Comparison of ENCODE assay signal across 18 cellular contexts in genomic region chr2:189849550-189849949, GRCh38.
DNase-seq lines count a peak whose midpoint lies in the region; ATAC-seq, FAIRE-seq and TF ChIP-seq lines count a peak whose summit lies in the region.
"Had no signal": no experiment of that assay in that cellular context is flagged by ENCODE, and none has a peak within 500 bp of the region (broad histone marks: within the 10 kb centered on the region; RNA-seq: fewer than 3 reads in every experiment).

No MANE protein-coding gene starts in this region.

- H3K9me3 ChIP-seq in MG63 (no peaks in the 10 kb centered on the region), spleen (no peaks in the 10 kb centered on the region)
- H3K9me3 ChIP-seq: HAP-1 had no signal

- H3K27ac ChIP-seq in GM23338 (ENCODE audit: low read depth): no peak overlapping the region
- H3K27ac ChIP-seq in spleen: no peak overlapping the region
- H3K27ac ChIP-seq: C4-2B had no signal

- no peak overlapping the region for H2AFZ ChIP-seq in GM23338

- H3K36me3 ChIP-seq in GM23338 (ENCODE audit: insufficient read depth) (no peaks in the 10 kb centered on the region), MG63 (peaks cover 49% of the 10 kb centered on the region), bronchial epithelial cell (ENCODE audit: control insufficient read depth, insufficient read depth, low read length) (no peaks in the 10 kb centered on the region), spleen (peaks cover 0 to 86% (median 35%) of the 10 kb centered on the region in 6 donors)

- intact Hi-C loops in posterior cingulate gyrus (cut with DNase I) (no loop called here), spleen (cut with DNase I; ENCODE audit: low total_unique reads) (no loop called here)

- H3K27ac Mint-ChIP-seq in GM23338: peak overlapping the region; percentile 11; the same call in 1 of the 2 replicates
- H3K27ac Mint-ChIP-seq: B cell had no signal

- no peak overlapping the region for H3K4me2 ChIP-seq in GM23338

- H3K36me3 Mint-ChIP-seq in GM23338 (ENCODE audit: low read depth): peaks cover 28% of the 10 kb centered on the region

- H3K4me1 ChIP-seq in GM23338 (ENCODE audit: insufficient read depth) (peaks cover 23% of the 10 kb centered on the region), spleen (no peaks in the 10 kb centered on the region)
- H3K4me1 ChIP-seq: HAP-1 had no signal

- H3K4me3 ChIP-seq in GM23338 (no peak overlapping the region), MG63 (no peak overlapping the region), bronchial epithelial cell (ENCODE audit: low read depth, low read length) (no peak overlapping the region), spleen (no peak overlapping the region)
- H3K4me3 ChIP-seq: GM12878, HAP-1 had no signal

- DNase-seq in GM23338 (ENCODE audit: low spot score) (no peak), MG63 (peak; percentile 54), bronchial epithelial cell (ENCODE audit: low read depth) (peak; percentile 26), globus pallidus (ENCODE audit: low spot score) (peak; percentile 16), posterior cingulate gyrus (no peak), spleen (no peak), GM19239 (ENCODE audit: insufficient read length, low spot score) (no peak)
- DNase-seq: CD4-positive, alpha-beta memory T cell; DMS79; GOT3 had no signal

- 83 to 96% (median 90%) methylated on average over 2 of the region's 2 CpGs for WGBS in spleen, 5 donors

- H3K27me3 Mint-ChIP-seq in GM23338 (ENCODE audit: insufficient read depth, low read depth, poor library complexity): peaks cover 1% of the 10 kb centered on the region
- H3K27me3 Mint-ChIP-seq: B cell; CD4-positive, alpha-beta memory T cell had no signal

- no peaks in the 10 kb centered on the region for H3K79me2 ChIP-seq in GM23338 (replicated peaks; ENCODE audit: insufficient read depth)

- ATAC-seq in GM23338: no peak
- ATAC-seq: GM12878, HepG2 had no signal

- H3K4me3 Mint-ChIP-seq in GM23338: no peak overlapping the region
- H3K4me3 Mint-ChIP-seq: B cell; CD4-positive, alpha-beta memory T cell had no signal

- no peak for TF ChIP-seq CTCF in GM23338 (conservative IDR thresholded peaks at IDR 0.05; ENCODE audit: low read depth in 2 of 2)
- TF ChIP-seq CTCF in bronchial epithelial cell (IDR thresholded peaks at IDR 0.05; ENCODE audit: insufficient read depth, low read length, severe bottlenecking): no peak
- no peak for TF ChIP-seq CTCF in spleen (IDR thresholded peaks at IDR 0.05 in 8 of 11, conservative IDR thresholded peaks at IDR 0.05 in 3 of 11)

- no peaks in the 10 kb centered on the region for H3K9me3 Mint-ChIP-seq in GM23338

- H3K27me3 ChIP-seq in GM23338 (ENCODE audit: insufficient read depth) (no peaks in the 10 kb centered on the region), MG63 (no peaks in the 10 kb centered on the region), bronchial epithelial cell (ENCODE audit: control insufficient read depth, insufficient read depth, low read length) (no peaks in the 10 kb centered on the region), spleen (replicated peaks in 1 of 7) (no peaks in the 10 kb centered on the region)

- H3F3A ChIP-seq in GM23338 (replicated peaks; ENCODE audit: low read depth): no peaks in the 10 kb centered on the region

- peaks cover 32% of the 10 kb centered on the region for H3K4me1 Mint-ChIP-seq in GM23338

- H4K20me1 ChIP-seq in GM23338 (replicated peaks; ENCODE audit: insufficient read depth): no peaks in the 10 kb centered on the region

- no peak for TF ChIP-seq POLR2A in spleen (IDR thresholded peaks at IDR 0.05)

- FAIRE-seq in bronchial epithelial cell (lab: Jason Lieb, UNC) (no peak), GM19239 (lab: Jason Lieb, UNC) (no peak)
- FAIRE-seq: A204.1, GM12878, GM18507, HepG2, HTR-8/SVneo had no signal

- no peaks in the 10 kb centered on the region for H3K9me2 ChIP-seq in GM23338 (ENCODE audit: insufficient read depth)

TF ChIP-seq in GM23338, 12 proteins besides CTCF, POLR2A, EP300 and RAD21:
- TF ChIP-seq EZH2phosphoT487 (IDR thresholded peaks at IDR 0.05; ENCODE audit: unreplicated experiment) (no peak), NANOG (IDR thresholded peaks at IDR 0.05; ENCODE audit: borderline replicate concordance) (no peak), EZH2 (IDR thresholded peaks at IDR 0.05; ENCODE audit: low read depth, unreplicated experiment) (no peak), ETS1 (IDR thresholded peaks at IDR 0.05) (no peak), REST (IDR thresholded peaks at IDR 0.05; ENCODE audit: unreplicated experiment) (no peak), JUNB (IDR thresholded peaks at IDR 0.05; ENCODE audit: unreplicated experiment) (no peak), ZNF114 (CRISPR knock-in tag; IDR thresholded peaks at IDR 0.05) (no peak)

Comparison
In these comparisons a context has a peak if more than half of its experiments do, and no peak if none do; other contexts are left out.
1. DNase-seq: peak in MG63 (single experiment), bronchial epithelial cell (single experiment) and globus pallidus (single experiment); none in GM23338 (single experiment), posterior cingulate gyrus (0 of 10), spleen (single experiment) and GM19239 (single experiment).